Comparison of ENCODE assay signal across 1 cellular context in the genomic region with DNA sequence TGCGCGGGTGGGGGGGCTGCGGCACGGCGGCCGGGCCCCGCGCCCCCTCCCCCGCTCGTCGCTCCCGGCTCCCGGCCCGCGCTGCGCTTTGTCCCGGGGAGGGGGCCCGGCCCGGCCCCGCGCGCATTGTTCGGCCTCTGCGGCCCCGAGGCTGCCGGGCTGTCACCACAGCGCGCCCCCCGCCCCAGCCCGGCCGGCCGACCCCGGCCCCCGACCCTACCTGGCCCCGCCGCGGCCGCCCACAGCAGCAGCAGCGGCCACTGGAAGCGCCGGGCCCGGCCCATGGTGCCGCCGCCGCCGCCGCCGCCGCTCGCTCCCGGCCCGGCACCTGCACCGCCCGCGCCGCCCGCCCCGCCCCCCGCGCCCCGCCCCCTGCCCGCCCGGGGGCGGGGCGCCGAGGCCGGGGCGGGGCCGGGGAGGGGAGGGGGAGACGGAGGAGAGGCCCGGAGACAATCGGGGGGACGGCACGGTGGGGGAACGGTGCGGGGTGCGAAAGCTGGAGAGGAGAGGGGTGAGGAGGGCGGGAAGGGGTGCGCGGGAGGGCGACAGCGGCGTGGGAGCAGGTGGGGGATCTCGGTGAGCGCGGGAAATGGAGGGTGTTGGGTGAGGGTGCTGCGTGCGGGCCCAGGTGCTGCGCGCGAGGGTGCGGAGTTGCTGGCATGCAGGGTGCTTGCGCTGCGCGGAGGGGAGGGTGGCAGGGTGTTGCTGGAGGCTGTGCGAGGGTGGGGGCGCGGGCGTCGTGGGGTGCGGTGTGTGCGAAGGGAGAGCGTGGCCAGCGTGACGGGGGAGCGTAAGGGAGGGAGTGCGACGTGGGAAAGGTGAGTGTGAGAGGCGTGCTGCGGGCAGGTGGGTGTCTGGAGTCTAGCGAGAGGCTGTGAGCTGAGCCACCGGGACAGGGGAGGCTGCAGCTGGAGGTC.
TF ChIP-seq lines count a peak whose summit lies in the region.

A gene with protein sequence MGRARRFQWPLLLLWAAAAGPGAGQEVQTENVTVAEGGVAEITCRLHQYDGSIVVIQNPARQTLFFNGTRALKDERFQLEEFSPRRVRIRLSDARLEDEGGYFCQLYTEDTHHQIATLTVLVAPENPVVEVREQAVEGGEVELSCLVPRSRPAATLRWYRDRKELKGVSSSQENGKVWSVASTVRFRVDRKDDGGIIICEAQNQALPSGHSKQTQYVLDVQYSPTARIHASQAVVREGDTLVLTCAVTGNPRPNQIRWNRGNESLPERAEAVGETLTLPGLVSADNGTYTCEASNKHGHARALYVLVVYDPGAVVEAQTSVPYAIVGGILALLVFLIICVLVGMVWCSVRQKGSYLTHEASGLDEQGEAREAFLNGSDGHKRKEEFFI (minus strand): TSS at position 344 of the 917 bp plus-strand sequence. CDS start 60 bp downstream, at position 284.

TF ChIP-seq in HEK293, 187 proteins besides CTCF, POLR2A, EP300 and RAD21 (continued from another document and continues in another):
- TF ChIP-seq, protein P1, sequence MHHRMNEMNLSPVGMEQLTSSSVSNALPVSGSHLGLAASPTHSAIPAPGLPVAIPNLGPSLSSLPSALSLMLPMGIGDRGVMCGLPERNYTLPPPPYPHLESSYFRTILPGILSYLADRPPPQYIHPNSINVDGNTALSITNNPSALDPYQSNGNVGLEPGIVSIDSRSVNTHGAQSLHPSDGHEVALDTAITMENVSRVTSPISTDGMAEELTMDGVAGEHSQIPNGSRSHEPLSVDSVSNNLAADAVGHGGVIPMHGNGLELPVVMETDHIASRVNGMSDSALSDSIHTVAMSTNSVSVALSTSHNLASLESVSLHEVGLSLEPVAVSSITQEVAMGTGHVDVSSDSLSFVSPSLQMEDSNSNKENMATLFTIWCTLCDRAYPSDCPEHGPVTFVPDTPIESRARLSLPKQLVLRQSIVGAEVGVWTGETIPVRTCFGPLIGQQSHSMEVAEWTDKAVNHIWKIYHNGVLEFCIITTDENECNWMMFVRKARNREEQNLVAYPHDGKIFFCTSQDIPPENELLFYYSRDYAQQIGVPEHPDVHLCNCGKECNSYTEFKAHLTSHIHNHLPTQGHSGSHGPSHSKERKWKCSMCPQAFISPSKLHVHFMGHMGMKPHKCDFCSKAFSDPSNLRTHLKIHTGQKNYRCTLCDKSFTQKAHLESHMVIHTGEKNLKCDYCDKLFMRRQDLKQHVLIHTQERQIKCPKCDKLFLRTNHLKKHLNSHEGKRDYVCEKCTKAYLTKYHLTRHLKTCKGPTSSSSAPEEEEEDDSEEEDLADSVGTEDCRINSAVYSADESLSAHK (tag by site-specific recombination; IDR thresholded peaks at IDR 0.05), result peak; percentile 85
- TF ChIP-seq, protein P2, sequence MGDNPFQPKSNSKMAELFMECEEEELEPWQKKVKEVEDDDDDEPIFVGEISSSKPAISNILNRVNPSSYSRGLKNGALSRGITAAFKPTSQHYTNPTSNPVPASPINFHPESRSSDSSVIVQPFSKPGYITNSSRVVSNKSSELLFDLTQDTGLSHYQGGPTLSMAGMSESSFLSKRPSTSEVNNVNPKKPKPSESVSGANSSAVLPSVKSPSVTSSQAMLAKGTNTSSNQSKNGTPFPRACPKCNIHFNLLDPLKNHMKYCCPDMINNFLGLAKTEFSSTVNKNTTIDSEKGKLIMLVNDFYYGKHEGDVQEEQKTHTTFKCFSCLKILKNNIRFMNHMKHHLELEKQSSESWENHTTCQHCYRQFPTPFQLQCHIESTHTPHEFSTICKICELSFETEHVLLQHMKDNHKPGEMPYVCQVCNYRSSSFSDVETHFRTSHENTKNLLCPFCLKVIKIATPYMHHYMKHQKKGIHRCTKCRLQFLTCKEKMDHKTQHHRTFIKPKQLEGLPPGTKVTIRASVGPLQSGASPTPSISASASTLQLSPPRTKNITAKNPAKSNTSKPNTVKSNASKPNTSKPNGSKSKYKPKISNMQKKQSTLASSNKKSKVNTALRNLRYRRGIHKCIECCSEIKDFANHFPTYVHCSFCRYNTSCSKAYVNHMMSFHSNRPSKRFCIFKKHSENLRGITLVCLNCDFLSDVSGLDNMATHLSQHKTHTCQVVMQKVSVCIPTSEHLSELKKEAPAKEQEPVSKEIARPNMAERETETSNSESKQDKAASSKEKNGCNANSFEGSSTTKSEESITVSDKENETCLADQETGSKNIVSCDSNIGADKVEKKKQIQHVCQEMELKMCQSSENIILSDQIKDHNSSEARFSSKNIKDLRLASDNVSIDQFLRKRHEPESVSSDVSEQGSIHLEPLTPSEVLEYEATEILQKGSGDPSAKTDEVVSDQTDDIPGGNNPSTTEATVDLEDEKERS (tag by site-specific recombination; IDR thresholded peaks at IDR 0.05), result peak; percentile 47
- TF ChIP-seq, protein P3, sequence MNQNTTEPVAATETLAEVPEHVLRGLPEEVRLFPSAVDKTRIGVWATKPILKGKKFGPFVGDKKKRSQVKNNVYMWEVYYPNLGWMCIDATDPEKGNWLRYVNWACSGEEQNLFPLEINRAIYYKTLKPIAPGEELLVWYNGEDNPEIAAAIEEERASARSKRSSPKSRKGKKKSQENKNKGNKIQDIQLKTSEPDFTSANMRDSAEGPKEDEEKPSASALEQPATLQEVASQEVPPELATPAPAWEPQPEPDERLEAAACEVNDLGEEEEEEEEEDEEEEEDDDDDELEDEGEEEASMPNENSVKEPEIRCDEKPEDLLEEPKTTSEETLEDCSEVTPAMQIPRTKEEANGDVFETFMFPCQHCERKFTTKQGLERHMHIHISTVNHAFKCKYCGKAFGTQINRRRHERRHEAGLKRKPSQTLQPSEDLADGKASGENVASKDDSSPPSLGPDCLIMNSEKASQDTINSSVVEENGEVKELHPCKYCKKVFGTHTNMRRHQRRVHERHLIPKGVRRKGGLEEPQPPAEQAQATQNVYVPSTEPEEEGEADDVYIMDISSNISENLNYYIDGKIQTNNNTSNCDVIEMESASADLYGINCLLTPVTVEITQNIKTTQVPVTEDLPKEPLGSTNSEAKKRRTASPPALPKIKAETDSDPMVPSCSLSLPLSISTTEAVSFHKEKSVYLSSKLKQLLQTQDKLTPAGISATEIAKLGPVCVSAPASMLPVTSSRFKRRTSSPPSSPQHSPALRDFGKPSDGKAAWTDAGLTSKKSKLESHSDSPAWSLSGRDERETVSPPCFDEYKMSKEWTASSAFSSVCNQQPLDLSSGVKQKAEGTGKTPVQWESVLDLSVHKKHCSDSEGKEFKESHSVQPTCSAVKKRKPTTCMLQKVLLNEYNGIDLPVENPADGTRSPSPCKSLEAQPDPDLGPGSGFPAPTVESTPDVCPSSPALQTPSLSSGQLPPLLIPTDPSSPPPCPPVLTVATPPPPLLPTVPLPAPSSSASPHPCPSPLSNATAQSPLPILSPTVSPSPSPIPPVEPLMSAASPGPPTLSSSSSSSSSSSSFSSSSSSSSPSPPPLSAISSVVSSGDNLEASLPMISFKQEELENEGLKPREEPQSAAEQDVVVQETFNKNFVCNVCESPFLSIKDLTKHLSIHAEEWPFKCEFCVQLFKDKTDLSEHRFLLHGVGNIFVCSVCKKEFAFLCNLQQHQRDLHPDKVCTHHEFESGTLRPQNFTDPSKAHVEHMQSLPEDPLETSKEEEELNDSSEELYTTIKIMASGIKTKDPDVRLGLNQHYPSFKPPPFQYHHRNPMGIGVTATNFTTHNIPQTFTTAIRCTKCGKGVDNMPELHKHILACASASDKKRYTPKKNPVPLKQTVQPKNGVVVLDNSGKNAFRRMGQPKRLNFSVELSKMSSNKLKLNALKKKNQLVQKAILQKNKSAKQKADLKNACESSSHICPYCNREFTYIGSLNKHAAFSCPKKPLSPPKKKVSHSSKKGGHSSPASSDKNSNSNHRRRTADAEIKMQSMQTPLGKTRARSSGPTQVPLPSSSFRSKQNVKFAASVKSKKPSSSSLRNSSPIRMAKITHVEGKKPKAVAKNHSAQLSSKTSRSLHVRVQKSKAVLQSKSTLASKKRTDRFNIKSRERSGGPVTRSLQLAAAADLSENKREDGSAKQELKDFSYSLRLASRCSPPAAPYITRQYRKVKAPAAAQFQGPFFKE (tag by site-specific recombination; IDR thresholded peaks at IDR 0.05; ENCODE audit: borderline replicate concordance), result peak; percentile 100
- TF ChIP-seq ZNF626 (tag by site-specific recombination; IDR thresholded peaks at IDR 0.05), result no peak
- peak; percentile 59 for TF ChIP-seq ZNF629 (tag by site-specific recombination; IDR thresholded peaks at IDR 0.05)
- TF ChIP-seq, protein P4, sequence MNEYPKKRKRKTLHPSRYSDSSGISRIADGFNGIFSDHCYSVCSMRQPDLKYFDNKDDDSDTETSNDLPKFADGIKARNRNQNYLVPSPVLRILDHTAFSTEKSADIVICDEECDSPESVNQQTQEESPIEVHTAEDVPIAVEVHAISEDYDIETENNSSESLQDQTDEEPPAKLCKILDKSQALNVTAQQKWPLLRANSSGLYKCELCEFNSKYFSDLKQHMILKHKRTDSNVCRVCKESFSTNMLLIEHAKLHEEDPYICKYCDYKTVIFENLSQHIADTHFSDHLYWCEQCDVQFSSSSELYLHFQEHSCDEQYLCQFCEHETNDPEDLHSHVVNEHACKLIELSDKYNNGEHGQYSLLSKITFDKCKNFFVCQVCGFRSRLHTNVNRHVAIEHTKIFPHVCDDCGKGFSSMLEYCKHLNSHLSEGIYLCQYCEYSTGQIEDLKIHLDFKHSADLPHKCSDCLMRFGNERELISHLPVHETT (tag by site-specific recombination; IDR thresholded peaks at IDR 0.05), result peak; percentile 81
- TF ChIP-seq ZNF791 (tag by site-specific recombination; IDR thresholded peaks at IDR 0.05), result peak; percentile 27; the same call in 1 of the 2 replicates
- TF ChIP-seq, protein P5, sequence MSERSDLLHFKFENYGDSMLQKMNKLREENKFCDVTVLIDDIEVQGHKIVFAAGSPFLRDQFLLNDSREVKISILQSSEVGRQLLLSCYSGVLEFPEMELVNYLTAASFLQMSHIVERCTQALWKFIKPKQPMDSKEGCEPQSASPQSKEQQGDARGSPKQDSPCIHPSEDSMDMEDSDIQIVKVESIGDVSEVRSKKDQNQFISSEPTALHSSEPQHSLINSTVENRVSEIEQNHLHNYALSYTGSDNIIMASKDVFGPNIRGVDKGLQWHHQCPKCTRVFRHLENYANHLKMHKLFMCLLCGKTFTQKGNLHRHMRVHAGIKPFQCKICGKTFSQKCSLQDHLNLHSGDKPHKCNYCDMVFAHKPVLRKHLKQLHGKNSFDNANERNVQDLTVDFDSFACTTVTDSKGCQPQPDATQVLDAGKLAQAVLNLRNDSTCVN (tag by site-specific recombination; optimal IDR thresholded peaks at IDR 0.05), result peak; percentile 88
- TF ChIP-seq ZNF266 (tag by site-specific recombination; IDR thresholded peaks at IDR 0.05; ENCODE audit: low read depth), result 0 out of 2 replicates have a peak, but pooled peaks have one; percentile 13
- TF ChIP-seq ZNF311 (tag by site-specific recombination; IDR thresholded peaks at IDR 0.05; ENCODE audit: borderline replicate concordance), result no peak; the same call in 1 of the 2 replicates
- TF ChIP-seq ZNF140 (tag by site-specific recombination; IDR thresholded peaks at IDR 0.05), result 0 out of 2 replicates have a peak, but pooled peaks have one; percentile 43
- TF ChIP-seq, protein P6, sequence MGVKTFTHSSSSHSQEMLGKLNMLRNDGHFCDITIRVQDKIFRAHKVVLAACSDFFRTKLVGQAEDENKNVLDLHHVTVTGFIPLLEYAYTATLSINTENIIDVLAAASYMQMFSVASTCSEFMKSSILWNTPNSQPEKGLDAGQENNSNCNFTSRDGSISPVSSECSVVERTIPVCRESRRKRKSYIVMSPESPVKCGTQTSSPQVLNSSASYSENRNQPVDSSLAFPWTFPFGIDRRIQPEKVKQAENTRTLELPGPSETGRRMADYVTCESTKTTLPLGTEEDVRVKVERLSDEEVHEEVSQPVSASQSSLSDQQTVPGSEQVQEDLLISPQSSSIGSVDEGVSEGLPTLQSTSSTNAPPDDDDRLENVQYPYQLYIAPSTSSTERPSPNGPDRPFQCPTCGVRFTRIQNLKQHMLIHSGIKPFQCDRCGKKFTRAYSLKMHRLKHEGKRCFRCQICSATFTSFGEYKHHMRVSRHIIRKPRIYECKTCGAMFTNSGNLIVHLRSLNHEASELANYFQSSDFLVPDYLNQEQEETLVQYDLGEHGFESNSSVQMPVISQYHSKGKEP (tag by site-specific recombination; IDR thresholded peaks at IDR 0.05), result no peak
- no peak; the same call in 1 of the 2 replicates for TF ChIP-seq OVOL3 (tag by site-specific recombination; IDR thresholded peaks at IDR 0.05)
- peak; percentile 99 for TF ChIP-seq ZNF423 (tag by site-specific recombination; IDR thresholded peaks at IDR 0.05)
- TF ChIP-seq, protein P7, sequence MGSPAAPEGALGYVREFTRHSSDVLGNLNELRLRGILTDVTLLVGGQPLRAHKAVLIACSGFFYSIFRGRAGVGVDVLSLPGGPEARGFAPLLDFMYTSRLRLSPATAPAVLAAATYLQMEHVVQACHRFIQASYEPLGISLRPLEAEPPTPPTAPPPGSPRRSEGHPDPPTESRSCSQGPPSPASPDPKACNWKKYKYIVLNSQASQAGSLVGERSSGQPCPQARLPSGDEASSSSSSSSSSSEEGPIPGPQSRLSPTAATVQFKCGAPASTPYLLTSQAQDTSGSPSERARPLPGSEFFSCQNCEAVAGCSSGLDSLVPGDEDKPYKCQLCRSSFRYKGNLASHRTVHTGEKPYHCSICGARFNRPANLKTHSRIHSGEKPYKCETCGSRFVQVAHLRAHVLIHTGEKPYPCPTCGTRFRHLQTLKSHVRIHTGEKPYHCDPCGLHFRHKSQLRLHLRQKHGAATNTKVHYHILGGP (tag by site-specific recombination; IDR thresholded peaks at IDR 0.05), result no peak
- no peak for TF ChIP-seq SETDB1 (IDR thresholded peaks at IDR 0.05; ENCODE audit: insufficient read length, low read length)
- TF ChIP-seq ZFP3 (tag by site-specific recombination; IDR thresholded peaks at IDR 0.05; ENCODE audit: low read depth), result no peak
- TF ChIP-seq ZNF366 (tag by site-specific recombination; conservative IDR thresholded peaks at IDR 0.05), result peak; percentile 83
- TF ChIP-seq, protein P8, sequence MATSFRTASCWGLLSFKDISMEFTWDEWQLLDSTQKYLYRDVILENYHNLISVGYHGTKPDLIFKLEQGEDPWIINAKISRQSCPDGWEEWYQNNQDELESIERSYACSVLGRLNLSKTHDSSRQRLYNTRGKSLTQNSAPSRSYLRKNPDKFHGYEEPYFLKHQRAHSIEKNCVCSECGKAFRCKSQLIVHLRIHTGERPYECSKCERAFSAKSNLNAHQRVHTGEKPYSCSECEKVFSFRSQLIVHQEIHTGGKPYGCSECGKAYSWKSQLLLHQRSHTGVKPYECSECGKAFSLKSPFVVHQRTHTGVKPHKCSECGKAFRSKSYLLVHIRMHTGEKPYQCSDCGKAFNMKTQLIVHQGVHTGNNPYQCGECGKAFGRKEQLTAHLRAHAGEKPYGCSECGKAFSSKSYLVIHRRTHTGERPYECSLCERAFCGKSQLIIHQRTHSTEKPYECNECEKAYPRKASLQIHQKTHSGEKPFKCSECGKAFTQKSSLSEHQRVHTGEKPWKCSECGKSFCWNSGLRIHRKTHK (tag by site-specific recombination; IDR thresholded peaks at IDR 0.05), result no peak
- TF ChIP-seq ZNF37A (tag by site-specific recombination; IDR thresholded peaks at IDR 0.05), result no peak
- TF ChIP-seq FEZF1 (tag by site-specific recombination; IDR thresholded peaks at IDR 0.05), result peak; percentile 47
- TF ChIP-seq ZBTB7A (tag by site-specific recombination; IDR thresholded peaks at IDR 0.05; ENCODE audit: low read depth), result peak; percentile 98
- TF ChIP-seq, protein P9, sequence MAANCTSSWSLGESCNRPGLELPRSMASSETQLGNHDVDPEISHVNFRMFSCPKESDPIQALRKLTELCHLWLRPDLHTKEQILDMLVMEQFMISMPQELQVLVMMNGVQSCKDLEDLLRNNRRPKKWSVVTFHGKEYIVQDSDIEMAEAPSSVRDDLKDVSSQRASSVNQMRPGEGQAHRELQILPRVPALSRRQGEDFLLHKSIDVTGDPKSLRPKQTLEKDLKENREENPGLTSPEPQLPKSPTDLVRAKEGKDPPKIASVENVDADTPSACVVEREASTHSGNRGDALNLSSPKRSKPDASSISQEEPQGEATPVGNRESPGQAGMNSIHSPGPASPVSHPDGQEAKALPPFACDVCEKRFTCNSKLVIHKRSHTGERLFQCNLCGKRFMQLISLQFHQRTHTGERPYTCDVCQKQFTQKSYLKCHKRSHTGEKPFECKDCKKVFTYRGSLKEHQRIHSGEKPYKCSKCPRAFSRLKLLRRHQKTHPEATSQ (tag by site-specific recombination; IDR thresholded peaks at IDR 0.05), result peak; percentile 60
- TF ChIP-seq ZBTB20 (tag by site-specific recombination; IDR thresholded peaks at IDR 0.05), result peak; percentile 79; the same call in 1 of the 2 replicates
- TF ChIP-seq ZNF341 (tag by site-specific recombination; IDR thresholded peaks at IDR 0.05; ENCODE audit: low read depth), result peak; percentile 20; the same call in 1 of the 2 replicates
